ENCODE assay signal across 14 cellular contexts in the genomic region with DNA sequence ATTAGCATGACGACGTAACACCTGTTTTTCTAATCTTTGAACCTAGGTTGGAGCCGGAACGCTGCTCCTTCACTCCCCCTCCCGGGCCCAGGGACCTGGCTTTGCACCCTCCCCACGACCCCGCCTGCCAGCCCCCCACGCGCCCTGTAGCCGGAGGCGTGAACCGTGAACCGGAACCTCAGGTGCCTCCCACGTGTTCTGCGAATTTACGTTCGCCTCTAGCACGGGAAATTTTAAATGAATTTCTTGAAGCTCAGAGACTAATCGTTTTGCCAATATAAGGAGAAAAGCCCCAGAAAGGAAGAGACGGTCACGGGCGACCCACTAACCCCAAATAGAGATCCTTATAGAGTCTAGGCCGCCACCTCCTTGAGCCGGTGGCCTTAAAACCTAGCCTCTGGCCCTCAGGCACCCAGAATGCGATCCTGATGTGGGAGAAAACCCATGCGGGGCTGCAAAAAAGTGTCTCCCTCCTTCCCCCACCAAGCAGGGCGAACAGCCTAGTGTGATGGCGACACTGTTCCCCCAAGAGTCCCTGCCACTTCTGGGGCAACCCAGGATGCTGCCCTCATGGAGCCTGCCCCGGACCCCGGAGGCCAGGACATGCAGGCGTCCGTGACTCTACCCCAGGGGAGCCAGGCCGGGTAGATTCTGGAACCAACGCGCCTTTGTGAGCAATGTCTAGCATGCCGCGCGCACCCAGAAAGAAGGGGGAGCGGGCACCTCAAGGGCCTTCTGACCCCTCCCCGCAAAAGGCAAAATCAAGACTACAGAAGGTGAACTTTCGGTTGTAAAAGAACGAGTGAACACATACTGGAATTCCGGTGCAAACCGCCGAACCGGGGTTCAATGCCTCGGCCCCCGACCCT. TPM values are rescaled to one million over a fixed set of nuclear protein-coding genes. Genes with fewer than 3 reads are reported as not detected.
DNase-seq lines count a peak whose midpoint lies in the region; ATAC-seq and TF ChIP-seq lines count a peak whose summit lies in the region.
"Had no signal": no experiment of that assay in that cellular context is flagged by ENCODE, and none has a peak within 500 bp of the region (broad histone marks: within the 10 kb centered on the region; RNA-seq: fewer than 3 reads in every experiment).

No MANE protein-coding gene starts in this region.

- intact Hi-C loops in activated CD8-positive, alpha-beta T cell treated with anti-CD3 and anti-CD28 coated beads for 36 hours (cut with micrococcal nuclease), result loop anchor here (5.0 to 10.0 kb wide), 2 partner anchors 855 to 937 kb away; no protein-coding TSS in a partner anchor
- intact Hi-C loops in sciatic nerve (cut with DNase I), result loop anchor here (5.0 to 10.0 kb wide), 2 partner anchors 863 to 1955 kb away; a partner anchor contains a TSS

- ATAC-seq in activated CD8-positive, alpha-beta T cell treated with anti-CD3 and anti-CD28 coated beads, Interleukin-2, amount 10 ng/mL, durations not matched to agents 7 days and 5 days, result no peak
- no peak for ATAC-seq in activated CD8-positive, alpha-beta T cell treated with anti-CD3 and anti-CD28 coated beads for 36 hours
- ATAC-seq in memory B cell (ENCODE audit: low read depth), result no peak
- ATAC-seq in sciatic nerve, result peak; percentile 32
- no peak for ATAC-seq in GM21381 (IDR thresholded peaks at IDR 0.05; ENCODE audit: unreplicated experiment)
- ATAC-seq in GM18498 (IDR thresholded peaks at IDR 0.05; ENCODE audit: unreplicated experiment), result no peak
- ATAC-seq: Right ventricle myocardium inferior had no signal

- H3K9me3 Mint-ChIP-seq in activated CD8-positive, alpha-beta T cell treated with anti-CD3 and anti-CD28 coated beads, Interleukin-2, amount 10 ng/mL, durations not matched to agents 7 days and 5 days (ENCODE audit: insufficient read depth), result no peaks in the 10 kb centered on the region
- H3K9me3 Mint-ChIP-seq in activated CD8-positive, alpha-beta T cell treated with anti-CD3 and anti-CD28 coated beads for 36 hours, result peaks cover 12% of the 10 kb centered on the region
- peaks cover 4% of the 10 kb centered on the region for H3K9me3 Mint-ChIP-seq in memory B cell

- H3K4me3 Mint-ChIP-seq in activated CD8-positive, alpha-beta T cell treated with anti-CD3 and anti-CD28 coated beads, Interleukin-2, amount 10 ng/mL, durations not matched to agents 7 days and 5 days, result no peak overlapping the region
- H3K4me3 Mint-ChIP-seq in activated CD8-positive, alpha-beta T cell treated with anti-CD3 and anti-CD28 coated beads for 36 hours, result no peak overlapping the region
- no peak overlapping the region for H3K4me3 Mint-ChIP-seq in memory B cell

- peaks cover 2% of the 10 kb centered on the region for H3K4me1 Mint-ChIP-seq in activated CD8-positive, alpha-beta T cell treated with anti-CD3 and anti-CD28 coated beads, Interleukin-2, amount 10 ng/mL, durations not matched to agents 7 days and 5 days (ENCODE audit: low read depth)
- peaks cover 19% of the 10 kb centered on the region for H3K4me1 Mint-ChIP-seq in activated CD8-positive, alpha-beta T cell treated with anti-CD3 and anti-CD28 coated beads for 36 hours (ENCODE audit: low read depth)
- H3K4me1 Mint-ChIP-seq in memory B cell, result peaks cover 9% of the 10 kb centered on the region

- peaks cover 82% of the 10 kb centered on the region for H3K27me3 Mint-ChIP-seq in activated CD8-positive, alpha-beta T cell treated with anti-CD3 and anti-CD28 coated beads, Interleukin-2, amount 10 ng/mL, durations not matched to agents 7 days and 5 days (ENCODE audit: low read depth)
- peaks cover 78% of the 10 kb centered on the region for H3K27me3 Mint-ChIP-seq in activated CD8-positive, alpha-beta T cell treated with anti-CD3 and anti-CD28 coated beads for 36 hours
- peaks cover 27% of the 10 kb centered on the region for H3K27me3 Mint-ChIP-seq in memory B cell

- peak; percentile 16 for DNase-seq in activated CD8-positive, alpha-beta T cell treated with anti-CD3 and anti-CD28 coated beads, Interleukin-2, amount 10 ng/mL, durations not matched to agents 7 days and 5 days
- DNase-seq in activated CD8-positive, alpha-beta T cell treated with anti-CD3 and anti-CD28 coated beads for 36 hours, result no peak
- DNase-seq in ecto neural progenitor cell (ENCODE audit: low spot score) (peak; percentile 56), memory B cell (ENCODE audit: low spot score in 2 of 2) (no peak), sciatic nerve (ENCODE audit: low spot score) (no peak), NK-92 (lab: John Stamatoyannopoulos, UW; ENCODE audit: unreplicated experiment) (no peak)
- DNase-seq: activated CD4-positive, CD25-positive, alpha-beta regulatory T cell; activated gamma-delta T cell treated with Interleukin-2 at 50 U/mL for 16 hours; NCI-H146; uterus had no signal

- POLR2A ChIA-PET in activated CD8-positive, alpha-beta T cell treated with anti-CD3 and anti-CD28 coated beads, Interleukin-2, amount 10 ng/mL, durations not matched to agents 7 days and 5 days (lab: Charles Lee), result interaction anchor here (0.6 kb wide), 1 partner anchor 458 kb away, joined by 3 read pairs; no protein-coding TSS in a partner anchor
- POLR2A ChIA-PET in activated CD8-positive, alpha-beta T cell treated with anti-CD3 and anti-CD28 coated beads for 36 hours (lab: Charles Lee), result no interaction called here

- TF ChIP-seq CTCF in activated CD8-positive, alpha-beta T cell treated with anti-CD3 and anti-CD28 coated beads for 36 hours (IDR thresholded peaks at IDR 0.05), result no peak

- CTCF ChIA-PET in activated CD8-positive, alpha-beta T cell treated with anti-CD3 and anti-CD28 coated beads, Interleukin-2, amount 10 ng/mL, durations not matched to agents 7 days and 5 days (lab: Charles Lee), result no interaction called here
- CTCF ChIA-PET in activated CD8-positive, alpha-beta T cell treated with anti-CD3 and anti-CD28 coated beads for 36 hours (lab: Charles Lee), result no interaction called here

- H3K27ac Mint-ChIP-seq in activated CD8-positive, alpha-beta T cell treated with anti-CD3 and anti-CD28 coated beads, Interleukin-2, amount 10 ng/mL, durations not matched to agents 7 days and 5 days, result no peak overlapping the region
- H3K27ac Mint-ChIP-seq in activated CD8-positive, alpha-beta T cell treated with anti-CD3 and anti-CD28 coated beads for 36 hours, result no peak overlapping the region
- H3K27ac Mint-ChIP-seq in memory B cell, result peak overlapping the region; percentile 73

- H3K36me3 Mint-ChIP-seq in activated CD8-positive, alpha-beta T cell treated with anti-CD3 and anti-CD28 coated beads, Interleukin-2, amount 10 ng/mL, durations not matched to agents 7 days and 5 days (ENCODE audit: low read depth), result peaks cover 12% of the 10 kb centered on the region
- peaks cover 14% of the 10 kb centered on the region for H3K36me3 Mint-ChIP-seq in activated CD8-positive, alpha-beta T cell treated with anti-CD3 and anti-CD28 coated beads for 36 hours (ENCODE audit: low read depth)
- no peaks in the 10 kb centered on the region for H3K36me3 Mint-ChIP-seq in memory B cell

RNA-seq across cellular contexts. Expression of a gene that starts 2.7 kb away (rescaled TPM):
- not detected for total RNA-seq in activated CD8-positive, alpha-beta T cell treated with anti-CD3 and anti-CD28 coated beads, Interleukin-2, amount 10 ng/mL, durations not matched to agents 7 days and 5 days
- total RNA-seq in activated CD8-positive, alpha-beta T cell treated with anti-CD3 and anti-CD28 coated beads for 36 hours, result not detected
- 0.04 TPM for total RNA-seq in sciatic nerve
- total RNA-seq: ascending aorta, Right ventricle myocardium inferior had no signal

Comparison
In these comparisons a context has a peak if more than half of its experiments do, and no peak if none do; other contexts are left out.
1. DNase-seq: peak in activated CD8-positive, alpha-beta T cell treated with anti-CD3 and anti-CD28 coated beads, Interleukin-2, amount 10 ng/mL, durations not matched to agents 7 days and 5 days (single experiment) and ecto neural progenitor cell (single experiment); none in activated CD8-positive, alpha-beta T cell treated with anti-CD3 and anti-CD28 coated beads for 36 hours (single experiment), memory B cell (0 of 2), sciatic nerve (single experiment) and NK-92 (single experiment).